18 cellular contexts compared by ENCODE assay signal in genomic region chr12:92621312-92621711, GRCh38.
DNase-seq lines count a peak whose midpoint lies in the region; ATAC-seq, FAIRE-seq and TF ChIP-seq lines count a peak whose summit lies in the region.
"Had no signal": no experiment of that assay in that cellular context is flagged by ENCODE, and none has a peak within 500 bp of the region (broad histone marks: within the 10 kb centered on the region; RNA-seq: fewer than 3 reads in every experiment).

No MANE protein-coding gene starts in this region.

- WGBS in mammary epithelial cell (ENCODE audit: low coverage, missing lambda C conversion rate) = 95% methylated on average over 3 of the region's 4 CpGs
- 0% methylated on average over 4 of the region's 4 CpGs for WGBS in K562 (ENCODE audit: insufficient coverage, low coverage, missing lambda C conversion rate)
- no CpG with 5 or more reads among the region's 4 CpGs for WGBS in mesendoderm (ENCODE audit: extremely low coverage, insufficient coverage, low lambda C conversion rate)

- no peaks in the 10 kb centered on the region for H3K9me1 ChIP-seq in K562 (ENCODE audit: control insufficient read depth, insufficient read depth, low read length)

- no peak for TF ChIP-seq POLR2A in K562 (conservative IDR thresholded peaks at IDR 0.05)

- TF ChIP-seq RAD21 in K562 (CRISPR knock-in tag; conservative IDR thresholded peaks at IDR 0.05 in 1 of 2, IDR thresholded peaks at IDR 0.05 in 1 of 2) = no peak

- BruUV-seq in MCF 10A (replicated peaks; lab: Mats Ljungman, UMichigan) = no TSS peak
- BruUV-seq in mammary epithelial cell (replicated peaks; lab: Mats Ljungman, UMichigan) = no TSS peak
- BruUV-seq in K562 (replicated peaks; lab: Mats Ljungman, UMichigan) = no TSS peak

- CTCF ChIA-PET in MCF 10A (lab: Yijun Ruan, JAX) = no interaction called here
- CTCF ChIA-PET in mammary epithelial cell (lab: Charles Lee; ENCODE audit: low non-redundant PET) = no interaction called here
- CTCF ChIA-PET in K562 (lab: Yijun Ruan, JAX; ENCODE audit: low intra/inter-chr PET ratio) = no interaction called here

- H3K9me3 Mint-ChIP-seq in MCF 10A (ENCODE audit: unreplicated experiment) = no peaks in the 10 kb centered on the region

- peak overlapping the region; percentile 2 for H3K27ac Mint-ChIP-seq in MCF 10A (ENCODE audit: low read depth, unreplicated experiment)
- H3K27ac Mint-ChIP-seq: CD4-positive, alpha-beta memory T cell had no signal

- H2AFZ ChIP-seq in mammary epithelial cell (ENCODE audit: low read depth, low read length) (no peak overlapping the region), K562 (ENCODE audit: low read depth, low read length) (no peak overlapping the region)

- no peak for DNase-seq in MCF 10A (ENCODE audit: unreplicated experiment)
- no peak for DNase-seq in mammary epithelial cell
- DNase-seq in K562 (ENCODE audit: extremely low read depth in 1 of 4, low spot score in 3 of 4) = no peak
- peak; percentile 69 for DNase-seq in mesendoderm
- DNase-seq in central memory CD4-positive, alpha-beta T cell = no peak
- no peak for DNase-seq in occipital lobe (lab: John Stamatoyannopoulos, UW)
- DNase-seq: 8988T; BE2C; CD4-positive, alpha-beta memory T cell; DMS153; DMS79 treated with DMSO at 0.1 percent for 48 hours had no signal

- ATAC-seq in K562 (no peak), GM21529 (IDR thresholded peaks at IDR 0.05; ENCODE audit: unreplicated experiment) (no peak)

- no peak overlapping the region for H4K8ac ChIP-seq in mesendoderm (ENCODE audit: low read depth, low read length)

- H2BK120ac ChIP-seq in mesendoderm (ENCODE audit: low read depth, low read length) = no peak overlapping the region

- H3K36me3 Mint-ChIP-seq in MCF 10A (ENCODE audit: insufficient read depth, unreplicated experiment) = no peaks in the 10 kb centered on the region

- H3K36me3 ChIP-seq in mammary epithelial cell (ENCODE audit: insufficient read depth, low read length) = no peaks in the 10 kb centered on the region
- H3K36me3 ChIP-seq in K562 (ENCODE audit: control insufficient read depth, insufficient read depth, low read length) = no peaks in the 10 kb centered on the region
- no peaks in the 10 kb centered on the region for H3K36me3 ChIP-seq in mesendoderm (ENCODE audit: control insufficient read depth, insufficient read depth, low read length)
- H3K36me3 ChIP-seq: BE2C, HAP-1 had no signal

- no peak overlapping the region for H3K4me2 ChIP-seq in mammary epithelial cell (ENCODE audit: insufficient read depth, low read depth, low read length)
- no peak overlapping the region for H3K4me2 ChIP-seq in K562 (ENCODE audit: insufficient read depth, low read length)
- no peak overlapping the region for H3K4me2 ChIP-seq in mesendoderm (ENCODE audit: low read length)

- H3K4me1 ChIP-seq in mammary epithelial cell (ENCODE audit: insufficient read depth, low read length) (peaks cover 19% of the 10 kb centered on the region), K562 (replicated peaks in 1 of 2; ENCODE audit: control insufficient read depth in 2 of 2, insufficient read depth in 2 of 2, low read length in 2 of 2) (no peaks in the 10 kb centered on the region), mesendoderm (ENCODE audit: control insufficient read depth, low read depth, low read length) (no peaks in the 10 kb centered on the region)
- H3K4me1 ChIP-seq: BE2C, HAP-1 had no signal

- H4K20me1 ChIP-seq in mammary epithelial cell (ENCODE audit: insufficient read depth, low read length) (no peaks in the 10 kb centered on the region), K562 (replicated peaks; ENCODE audit: control insufficient read depth, insufficient read depth, low read length) (no peaks in the 10 kb centered on the region)

- no peak overlapping the region for H4K5ac ChIP-seq in mesendoderm (ENCODE audit: low read length)

- H3K23ac ChIP-seq in mesendoderm (ENCODE audit: low read length) = no peak overlapping the region

- POLR2A ChIA-PET in MCF 10A (lab: Yijun Ruan, JAX) = interaction anchor here (1.0 kb wide), 1 partner anchor 12 kb away, joined by 3 read pairs; no protein-coding TSS in a partner anchor
- POLR2A ChIA-PET in K562 (lab: Yijun Ruan, JAX) = interaction anchor here (0.7 to 1.0 kb wide), 2 partner anchors 9 to 13 kb away, joined by 3 to 4 read pairs; no protein-coding TSS in a partner anchor

- no peak overlapping the region for H3K4ac ChIP-seq in mesendoderm (ENCODE audit: low read depth, low read length)

- H3K27me3 ChIP-seq in mammary epithelial cell (ENCODE audit: insufficient read depth, low read length) (no peaks in the 10 kb centered on the region), K562 (ENCODE audit: control insufficient read depth in 2 of 2, insufficient read depth in 2 of 2, low read length in 2 of 2) (peaks cover 3 to 4% of the 10 kb centered on the region in 2 experiments; a peak in 2 of 5 replicates), mesendoderm (ENCODE audit: insufficient read depth, low read length, poor library complexity) (no peaks in the 10 kb centered on the region)
- H3K27me3 ChIP-seq: BE2C had no signal

- no peak overlapping the region for H2AK5ac ChIP-seq in mesendoderm (ENCODE audit: low read length)

- no peaks in the 10 kb centered on the region for H3K9me3 ChIP-seq in mammary epithelial cell (replicated peaks; ENCODE audit: insufficient read depth, low read length)
- no peaks in the 10 kb centered on the region for H3K9me3 ChIP-seq in K562 (replicated peaks; ENCODE audit: control insufficient read depth, insufficient read depth, low read depth, low read length)
- H3K9me3 ChIP-seq: BE2C, HAP-1 had no signal

- H3K27me3 Mint-ChIP-seq in MCF 10A (ENCODE audit: insufficient read depth, unreplicated experiment) = no peaks in the 10 kb centered on the region
- H3K27me3 Mint-ChIP-seq: CD4-positive, alpha-beta memory T cell had no signal

- no peak overlapping the region for H2BK15ac ChIP-seq in mesendoderm (replicated peaks; ENCODE audit: low read depth)

- no peak overlapping the region for H3K56ac ChIP-seq in mesendoderm (ENCODE audit: low read length)

- H3K18ac ChIP-seq in mesendoderm (ENCODE audit: low read length) = no peak overlapping the region

- TF ChIP-seq CTCF in MCF 10A (IDR thresholded peaks at IDR 0.05; ENCODE audit: unreplicated experiment) (no peak), mammary epithelial cell (conservative IDR thresholded peaks at IDR 0.05 in 1 of 2, IDR thresholded peaks at IDR 0.05 in 1 of 2; ENCODE audit: extremely low read depth in 1 of 2, insufficient read depth in 1 of 2, low read depth in 1 of 2, low read length in 2 of 2) (no peak), K562 (IDR thresholded peaks at IDR 0.05 in 2 of 3, conservative IDR thresholded peaks at IDR 0.05 in 1 of 3; ENCODE audit: insufficient read depth in 2 of 3, low read depth in 1 of 3, low read length in 3 of 3) (no peak)

- no peaks in the 10 kb centered on the region for H3K79me2 ChIP-seq in mammary epithelial cell (ENCODE audit: insufficient read depth, low read length)
- no peaks in the 10 kb centered on the region for H3K79me2 ChIP-seq in K562 (ENCODE audit: control insufficient read depth, insufficient read depth, low read length)
- no peaks in the 10 kb centered on the region for H3K79me2 ChIP-seq in mesendoderm (ENCODE audit: control insufficient read depth, insufficient read depth, low read length)

- dilution Hi-C loops in mammary epithelial cell (cut with HindIII; ENCODE audit: low sequenced_read_pairs) = no loop called here

- H3K9ac ChIP-seq in mammary epithelial cell (ENCODE audit: insufficient read depth, low read length) (no peak overlapping the region), K562 (ENCODE audit: insufficient read depth in 1 of 2, low read depth in 2 of 2, low read length in 2 of 2) (no peak overlapping the region), mesendoderm (ENCODE audit: low read length) (no peak overlapping the region)

- H3K79me1 ChIP-seq in mesendoderm (ENCODE audit: low read length) = no peaks in the 10 kb centered on the region

- H2BK5ac ChIP-seq in mesendoderm (ENCODE audit: low read length) = no peak overlapping the region

- TF ChIP-seq EP300 in K562 (IDR thresholded peaks at IDR 0.05; ENCODE audit: low read length) = no peak

- FAIRE-seq in K562 (lab: Jason Lieb, UNC) = no peak
- FAIRE-seq: D721Med, G401.6, GM12892, H1 had no signal

- in situ Hi-C loops in mammary epithelial cell (cut with MboI; ENCODE audit: low sequenced_read_pairs in 2 of 2) = no loop called here
- in situ Hi-C loops in K562 (cut with MboI) = no loop called here

- H3K4me1 Mint-ChIP-seq in MCF 10A (ENCODE audit: insufficient read depth, unreplicated experiment) = peaks cover 32% of the 10 kb centered on the region
- H3K4me1 Mint-ChIP-seq: CD4-positive, alpha-beta memory T cell had no signal

- H3K27ac ChIP-seq in mammary epithelial cell (ENCODE audit: insufficient read depth, low read depth, low read length) (no peak overlapping the region), K562 (ENCODE audit: extremely low read depth, low read depth, low read length) (no peak overlapping the region), mesendoderm (ENCODE audit: low read depth, low read length) (no peak overlapping the region)
- H3K27ac ChIP-seq: C4-2B had no signal

- no peak overlapping the region for H3K4me3 ChIP-seq in mammary epithelial cell (replicated peaks in 1 of 3; ENCODE audit: insufficient read depth in 1 of 3, low read depth in 2 of 3, low read length in 3 of 3)
- H3K4me3 ChIP-seq in K562 = no peak overlapping the region
- no peak overlapping the region for H3K4me3 ChIP-seq in mesendoderm (ENCODE audit: low read length)
- H3K4me3 ChIP-seq: HAP-1 had no signal

- intact Hi-C loops in MCF 10A (cut with micrococcal nuclease) (no loop called here), mammary epithelial cell (cut with micrococcal nuclease) (no loop called here), K562 (cut with micrococcal nuclease) (no loop called here)

- no peak overlapping the region for H3K4me3 Mint-ChIP-seq in MCF 10A (ENCODE audit: unreplicated experiment)
- H3K4me3 Mint-ChIP-seq: CD4-positive, alpha-beta memory T cell had no signal

TF ChIP-seq in K562, 482 proteins besides CTCF, POLR2A, EP300 and RAD21 (continues in another document):
- TF ChIP-seq BRD4 (IDR thresholded peaks at IDR 0.05) (no peak), MTF1 (CRISPR knock-in tag; IDR thresholded peaks at IDR 0.05; ENCODE audit: borderline replicate concordance) (no peak), TRIM24 (IDR thresholded peaks at IDR 0.05) (peak in 1 of 2 experiments; percentile 25; a peak in 1 of 4 replicates), ASH1L (IDR thresholded peaks at IDR 0.05; ENCODE audit: borderline replicate concordance, low read depth, partially characterized antibody) (no peak), FOS (IDR thresholded peaks at IDR 0.05; ENCODE audit: extremely low read depth, insufficient read length) (no peak)
